ENCODE assay signal across 18 cellular contexts in genomic region chr11:78034623-78035022, GRCh38. TPM values are rescaled to one million over a fixed set of nuclear protein-coding genes. Genes with fewer than 3 reads are reported as not detected.
DNase-seq lines count a peak whose midpoint lies in the region; ATAC-seq and TF ChIP-seq lines count a peak whose summit lies in the region.
"Had no signal": no experiment of that assay in that cellular context is flagged by ENCODE, and none has a peak within 500 bp of the region (broad histone marks: within the 10 kb centered on the region; RNA-seq: fewer than 3 reads in every experiment).

No MANE protein-coding gene starts in this region.

- H3K4me3 ChIP-seq in BE2C (ENCODE audit: low read depth, low read length), result no peak overlapping the region

- H3K36me3 ChIP-seq in BE2C, result no peaks in the 10 kb centered on the region

- no peak overlapping the region for H2BK120ac ChIP-seq in H9 (ENCODE audit: low read depth, low read length, poor library complexity, severe bottlenecking)

- POLR2A ChIA-PET in WTC11 (lab: Charles Lee), result no interaction called here

- H3K14ac ChIP-seq in H9 (ENCODE audit: insufficient read depth, low read length), result no peak overlapping the region

- H3K27me3 Mint-ChIP-seq in H9 (ENCODE audit: low read depth), result no peaks in the 10 kb centered on the region
- no peaks in the 10 kb centered on the region for H3K27me3 Mint-ChIP-seq in WTC11 (ENCODE audit: low read depth)
- no peaks in the 10 kb centered on the region for H3K27me3 Mint-ChIP-seq in neural crest cell (ENCODE audit: low read depth)
- H3K27me3 Mint-ChIP-seq: T-cell had no signal

- H3K9me3 Mint-ChIP-seq in H9 (no peaks in the 10 kb centered on the region; a peak in 1 of 5 replicates), WTC11 (no peaks in the 10 kb centered on the region), neural crest cell (no peaks in the 10 kb centered on the region)
- H3K9me3 Mint-ChIP-seq: IgD-negative memory B cell, T-cell had no signal

- no peak overlapping the region for H2AFZ ChIP-seq in H9 (ENCODE audit: low read length)

- peaks cover 34% of the 10 kb centered on the region for H3K4me1 ChIP-seq in BE2C
- no peaks in the 10 kb centered on the region for H3K4me1 ChIP-seq in H9 (ENCODE audit: insufficient read depth, low read length)
- H3K4me1 ChIP-seq: Caco-2 had no signal

- H3T11ph ChIP-seq in H9 (ENCODE audit: low read length), result no peak overlapping the region

- H2AK5ac ChIP-seq in H9 (ENCODE audit: insufficient read length, low read length), result no peak overlapping the region

- no CpG with 5 or more reads among the region's 10 CpGs for WGBS in H9 (ENCODE audit: extremely low coverage, insufficient read length, low lambda C conversion rate)

- H3K4me1 Mint-ChIP-seq in H9 (peaks cover 3 to 17% of the 10 kb centered on the region in 2 experiments), WTC11 (peaks cover 6% of the 10 kb centered on the region; the same call in 1 of the 2 replicates), neural crest cell (peaks cover 10% of the 10 kb centered on the region)

- no peaks in the 10 kb centered on the region for H4K20me1 ChIP-seq in H9 (ENCODE audit: control insufficient read depth, insufficient read depth, insufficient read length)

- no peak overlapping the region for H4K8ac ChIP-seq in H9 (replicated peaks; ENCODE audit: insufficient read length, low read depth, low read length)

- peaks cover 2% of the 10 kb centered on the region for H3K23me2 ChIP-seq in H9 (ENCODE audit: insufficient read length, low read depth, low read length, poor library complexity, severe bottlenecking)

- H3K18ac ChIP-seq in H9 (ENCODE audit: insufficient read length, low read depth, low read length), result peak overlapping the region; percentile 40

- no peak overlapping the region for H2BK12ac ChIP-seq in H9 (ENCODE audit: insufficient read length, low read depth, low read length)

- in situ Hi-C loops in G401 (cut with HindIII; ENCODE audit: low sequenced_read_pairs), result no loop called here

- H3K27ac Mint-ChIP-seq in H9 (peak overlapping the region in 1 of 3 experiments; percentile 17; a peak in 2 of 7 replicates), WTC11 (no peak overlapping the region), neural crest cell (ENCODE audit: unreplicated experiment) (peak overlapping the region; percentile 37)
- H3K27ac Mint-ChIP-seq: IgD-negative memory B cell had no signal

- CTCF ChIA-PET in WTC11 (lab: Charles Lee), result interaction anchor here (0.9 to 8.3 kb wide), 2 partner anchors 10 to 40 kb away, joined by 4 to 46 read pairs; partner anchors contain the start of gene INTS4

- ATAC-seq in WTC11 (peak; percentile 62), HG02885 (IDR thresholded peaks at IDR 0.05; ENCODE audit: poor library complexity, unreplicated experiment) (no peak), GM18867 (IDR thresholded peaks at IDR 0.05; ENCODE audit: unreplicated experiment) (no peak)
- ATAC-seq: T-cell had no signal

- DNase-seq in BE2C, result no peak
- DNase-seq in H9, result no peak
- DNase-seq in WTC11 (ENCODE audit: low spot score), result no peak
- DNase-seq in neural crest cell (ENCODE audit: low read depth, low spot score), result no peak
- DNase-seq in G401 (ENCODE audit: low spot score), result no peak
- DNase-seq in 8988T, result no peak
- DNase-seq: Caco-2, DMS53, NCI-H1417, NCI-H2029, NCI-H510A treated with DMSO at 0.1 percent for 48 hours, OCI-M1, T-cell had no signal

- H3K4me3 Mint-ChIP-seq in H9, result no peak overlapping the region
- no peak overlapping the region for H3K4me3 Mint-ChIP-seq in WTC11
- no peak overlapping the region for H3K4me3 Mint-ChIP-seq in neural crest cell
- H3K4me3 Mint-ChIP-seq: CD14-positive monocyte, IgD-negative memory B cell, T-cell had no signal

- H2BK15ac ChIP-seq in H9 (ENCODE audit: low read depth, low read length), result no peak overlapping the region

- H3K27ac ChIP-seq in H9 (ENCODE audit: insufficient read length, low read depth, low read length), result no peak overlapping the region

- no peak overlapping the region for H3K9ac ChIP-seq in H9 (ENCODE audit: extremely low read depth, insufficient read length, low read length)

- no peak overlapping the region for H3K23ac ChIP-seq in H9 (ENCODE audit: insufficient read length, low read depth, low read length)

- H2BK5ac ChIP-seq in H9 (ENCODE audit: insufficient read length, low read length), result no peak overlapping the region

- TF ChIP-seq CTCF in BE2C (IDR thresholded peaks at IDR 0.05; ENCODE audit: low read depth, low read length) (peak; percentile 19; the same call in 1 of the 2 replicates), H9 (conservative IDR thresholded peaks at IDR 0.05) (peak; percentile 42), WTC11 (IDR thresholded peaks at IDR 0.05) (no peak), neural crest cell (conservative IDR thresholded peaks at IDR 0.05) (no peak)

- H3K79me1 ChIP-seq in H9 (ENCODE audit: insufficient read depth, low read depth, low read length, poor library complexity, severe bottlenecking), result no peaks in the 10 kb centered on the region

- no peaks in the 10 kb centered on the region for H3K27me3 ChIP-seq in BE2C
- H3K27me3 ChIP-seq in H9 (ENCODE audit: insufficient read depth, low read length), result no peaks in the 10 kb centered on the region

- no peaks in the 10 kb centered on the region for H3K36me3 Mint-ChIP-seq in H9 (ENCODE audit: insufficient read depth in 1 of 3, low read depth in 3 of 3)
- no peaks in the 10 kb centered on the region for H3K36me3 Mint-ChIP-seq in WTC11
- H3K36me3 Mint-ChIP-seq in neural crest cell (ENCODE audit: low read depth), result no peaks in the 10 kb centered on the region
- H3K36me3 Mint-ChIP-seq: CD14-positive monocyte, IgD-negative memory B cell, T-cell had no signal

- no peak overlapping the region for H3K4ac ChIP-seq in H9 (ENCODE audit: low read depth, low read length)

- H3K4me2 ChIP-seq in H9 (ENCODE audit: insufficient read depth, insufficient read length, low read length), result no peak overlapping the region

- H4K5ac ChIP-seq in H9 (ENCODE audit: insufficient read length, low read depth, low read length), result no peak overlapping the region

- H3K79me2 ChIP-seq in H9 (ENCODE audit: insufficient read depth, low read length), result no peaks in the 10 kb centered on the region

- H3K9me3 ChIP-seq in BE2C, result no peaks in the 10 kb centered on the region
- H3K9me3 ChIP-seq in H9 (ENCODE audit: control insufficient read depth, low read depth, low read length), result no peaks in the 10 kb centered on the region
- H3K9me3 ChIP-seq: Caco-2 had no signal

- H2BK20ac ChIP-seq in H9 (ENCODE audit: low read depth, low read length, poor library complexity, severe bottlenecking), result no peak overlapping the region

- no peak overlapping the region for H4K91ac ChIP-seq in H9 (ENCODE audit: insufficient read length, low read depth, low read length)

- no peak overlapping the region for H3K56ac ChIP-seq in H9 (ENCODE audit: insufficient read length, low read depth, low read length)

TF ChIP-seq in WTC11, 78 proteins besides CTCF, POLR2A, EP300 and RAD21 (continues in another document):
- no peak for TF ChIP-seq FOXK1 (CRISPR knock-in tag; IDR thresholded peaks at IDR 0.05)
- TF ChIP-seq ZNF396 (CRISPR knock-in tag; IDR thresholded peaks at IDR 0.05; ENCODE audit: borderline replicate concordance), result no peak
- no peak for TF ChIP-seq USF2 (CRISPR knock-in tag; IDR thresholded peaks at IDR 0.05)
- no peak for TF ChIP-seq NR1H2 (CRISPR knock-in tag; IDR thresholded peaks at IDR 0.05)
- no peak for TF ChIP-seq ATF6 (CRISPR knock-in tag; IDR thresholded peaks at IDR 0.05)

RNA-seq across cellular contexts. Expression of gene KCTD14, which starts 11.5 kb away (rescaled TPM):
- 1.8 TPM for polyA plus RNA-seq in BE2C (2012; ENCODE audit: insufficient read depth, insufficient read length, low read depth)
- 12.5 and 13.8 TPM in 2 replicates for total RNA-seq in H9 (2021)
- 12.6 to 15.7 TPM (median 14.8 TPM) in 3 replicates for total RNA-seq in WTC11 (2021)
- 1.4 and 1.6 TPM in 2 replicates for total RNA-seq in neural crest cell
- 9.6 and 16.9 TPM in 2 replicates for total RNA-seq in G401 (2014; rRNA removed; shearing (Covaris generic))

RNA-seq across cellular contexts. Expression of gene THRSP, which starts 29.0 kb away (rescaled TPM):
- polyA plus RNA-seq in BE2C (2012; ENCODE audit: insufficient read depth, insufficient read length, low read depth), result not detected
- total RNA-seq in H9 (2021) (not detected in 2 replicates), WTC11 (2021) (not detected in 3 replicates), neural crest cell (not detected in 2 replicates)
- not detected in 2 replicates for total RNA-seq in G401 (2014; rRNA removed; shearing (Covaris generic))
- total RNA-seq: H4, T-cell had no signal
- polyA plus RNA-seq: CD14-positive monocyte, IgD-negative memory B cell had no signal

RNA-seq across cellular contexts. Expression of gene INTS4, which starts 40.2 kb away (rescaled TPM):
- 56.4 TPM for polyA plus RNA-seq in BE2C (2012; ENCODE audit: insufficient read depth, insufficient read length, low read depth)
- total RNA-seq in H9 (2021) (37.9 and 38.6 TPM in 2 replicates), WTC11 (2021) (34.2 to 37.9 TPM (median 34.2 TPM) in 3 replicates), neural crest cell (49.7 and 54.4 TPM in 2 replicates)
- total RNA-seq in G401 (2014; rRNA removed; shearing (Covaris generic)), result 16.8 and 23.0 TPM in 2 replicates

RNA-seq across cellular contexts. Expression of gene NDUFC2, which starts 45.0 kb away (rescaled TPM):
- 402 TPM for polyA plus RNA-seq in BE2C (2012; ENCODE audit: insufficient read depth, insufficient read length, low read depth)
- total RNA-seq in H9 (2021) (247 and 260 TPM in 2 replicates), WTC11 (2021) (195 to 216 TPM (median 215 TPM) in 3 replicates), neural crest cell (236 and 251 TPM in 2 replicates)
- total RNA-seq in G401 (2014; rRNA removed; shearing (Covaris generic)), result 175 and 183 TPM in 2 replicates

Comparison
In these comparisons a context has a peak if more than half of its experiments do, and no peak if none do; other contexts are left out.
1. CTCF ChIP-seq: peak in BE2C (single experiment) and H9 (single experiment); none in WTC11 (single experiment) and neural crest cell (single experiment).